Comparison of ENCODE assay signal across 1 cellular context in the genomic region with DNA sequence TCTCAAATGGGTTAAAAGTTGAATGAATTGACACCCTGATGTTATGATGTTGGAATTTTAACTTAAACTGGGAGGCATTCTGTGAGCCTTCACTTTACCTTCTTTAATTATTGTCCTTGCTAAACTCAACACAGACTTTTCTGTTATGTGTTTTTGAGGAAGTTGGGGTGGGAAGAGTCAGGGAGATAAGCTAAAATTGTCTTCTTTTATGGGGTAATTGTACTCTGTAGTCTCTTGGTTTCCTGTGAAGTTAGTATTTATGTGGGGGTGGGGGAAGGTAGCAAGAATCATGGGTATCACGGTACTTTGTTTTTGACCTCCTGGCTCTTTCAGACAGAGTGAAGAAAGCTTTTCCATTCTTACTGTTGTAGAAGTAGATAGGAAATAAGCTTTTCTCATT.
TF ChIP-seq lines count a peak whose summit lies in the region.

No MANE protein-coding gene starts in this region.

TF ChIP-seq in endothelial cell of umbilical vein, 7 proteins besides CTCF, POLR2A, EP300 and RAD21:
- no peak for TF ChIP-seq POLR2AphosphoS5 (IDR thresholded peaks at IDR 0.05; ENCODE audit: insufficient read depth, low read depth, low read length)
- TF ChIP-seq, protein P1, sequence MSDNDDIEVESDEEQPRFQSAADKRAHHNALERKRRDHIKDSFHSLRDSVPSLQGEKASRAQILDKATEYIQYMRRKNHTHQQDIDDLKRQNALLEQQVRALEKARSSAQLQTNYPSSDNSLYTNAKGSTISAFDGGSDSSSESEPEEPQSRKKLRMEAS (IDR thresholded peaks at IDR 0.05; ENCODE audit: insufficient read depth, insufficient read length): no peak
- TF ChIP-seq EZH2 (IDR thresholded peaks at IDR 0.05; ENCODE audit: borderline replicate concordance, low read depth, low read length, severe bottlenecking): no peak
- no peak for TF ChIP-seq MYC (IDR thresholded peaks at IDR 0.05; ENCODE audit: low read depth, low read length)
- TF ChIP-seq FOS (IDR thresholded peaks at IDR 0.05; ENCODE audit: borderline replicate concordance, insufficient read depth, low read length): no peak
- no peak for TF ChIP-seq GATA2 (IDR thresholded peaks at IDR 0.05; ENCODE audit: insufficient read depth, insufficient read length, low read depth, low read length)
- TF ChIP-seq JUN (IDR thresholded peaks at IDR 0.05; ENCODE audit: borderline replicate concordance, insufficient read depth, insufficient read length, low read depth): no peak
